In genomic region chr16:89922884-89923639, GRCh38 we compare ENCODE assay signal across 1 cellular context.
TF ChIP-seq lines count a peak whose summit lies in the region.

TUBB3 (plus strand) TSS chr16:89923342; CDS start chr16:89923402, 60 bp downstream.

TF ChIP-seq in HepG2, 621 proteins besides CTCF, POLR2A, EP300 and RAD21 (continued from another document and continues in another):
- TF ChIP-seq RERE (CRISPR knock-in tag; IDR thresholded peaks at IDR 0.05; ENCODE audit: low read depth) (no peak), SALL2 (CRISPR knock-in tag; IDR thresholded peaks at IDR 0.05) (peak; percentile 80), HMGA1 (CRISPR knock-in tag; conservative IDR thresholded peaks at IDR 0.05) (no peak), TFE3 (CRISPR knock-in tag; IDR thresholded peaks at IDR 0.05) (no peak), MAFF (IDR thresholded peaks at IDR 0.05; ENCODE audit: low read depth, low read length) (no peak), ZNF788 (CRISPR knock-in tag; IDR thresholded peaks at IDR 0.05; ENCODE audit: borderline replicate concordance) (no peak), GATAD1 (CRISPR knock-in tag; IDR thresholded peaks at IDR 0.05) (no peak), PBX3 (CRISPR knock-in tag; IDR thresholded peaks at IDR 0.05; ENCODE audit: borderline replicate concordance) (no peak; the same call in 1 of the 2 replicates), ETV6 (CRISPR knock-in tag; conservative IDR thresholded peaks at IDR 0.05) (peak; percentile 74; the same call in 1 of the 2 replicates), KAT2B (IDR thresholded peaks at IDR 0.05; ENCODE audit: borderline replicate concordance, low read depth, low read length) (no peak), ZNF513 (CRISPR knock-in tag; conservative IDR thresholded peaks at IDR 0.05) (no peak), TBX2 (CRISPR knock-in tag; IDR thresholded peaks at IDR 0.05; ENCODE audit: borderline replicate concordance) (no peak), ZFP36L1 (CRISPR knock-in tag; IDR thresholded peaks at IDR 0.05) (peak; percentile 66; the same call in 1 of the 2 replicates), ZNF260 (CRISPR knock-in tag; IDR thresholded peaks at IDR 0.05; ENCODE audit: borderline replicate concordance, low read depth) (no peak), BATF2 (CRISPR knock-in tag; IDR thresholded peaks at IDR 0.05) (no peak), TFDP1 (CRISPR knock-in tag; IDR thresholded peaks at IDR 0.05; ENCODE audit: borderline replicate concordance) (peak; percentile 60; the same call in 1 of the 2 replicates), MAFK (conservative IDR thresholded peaks at IDR 0.05 in 1 of 2, IDR thresholded peaks at IDR 0.05 in 1 of 2; ENCODE audit: low read length in 2 of 2) (no peak), ATRX (CRISPR knock-in tag; IDR thresholded peaks at IDR 0.05; ENCODE audit: borderline replicate concordance) (no peak), ZNF124 (CRISPR knock-in tag; IDR thresholded peaks at IDR 0.05) (no peak), ZBTB33 (CRISPR knock-in tag; IDR thresholded peaks at IDR 0.05) (no peak), MIXL1 (CRISPR knock-in tag; IDR thresholded peaks at IDR 0.05) (0 out of 2 replicates have a peak, but pooled peaks have one; percentile 31), ZNF143 (CRISPR knock-in tag; IDR thresholded peaks at IDR 0.05) (no peak), TFDP2 (CRISPR knock-in tag; IDR thresholded peaks at IDR 0.05) (0 out of 2 replicates have a peak, but pooled peaks have one; percentile 0), KLF9 (CRISPR knock-in tag; IDR thresholded peaks at IDR 0.05; ENCODE audit: low read depth) (no peak), IKZF1 (IDR thresholded peaks at IDR 0.05) (no peak), MED1 (CRISPR knock-in tag; IDR thresholded peaks at IDR 0.05) (no peak; the same call in 1 of the 2 replicates), ZNF549 (CRISPR knock-in tag; IDR thresholded peaks at IDR 0.05) (no peak), MIER2 (CRISPR knock-in tag; IDR thresholded peaks at IDR 0.05) (no peak), ZNF530 (CRISPR knock-in tag; IDR thresholded peaks at IDR 0.05; ENCODE audit: low read depth) (no peak), ZC3H4 (CRISPR knock-in tag; IDR thresholded peaks at IDR 0.05; ENCODE audit: borderline replicate concordance) (0 out of 2 replicates have a peak, but pooled peaks have one; percentile 16), NAIF1 (CRISPR knock-in tag; IDR thresholded peaks at IDR 0.05; ENCODE audit: borderline replicate concordance) (no peak), ZNF24 (IDR thresholded peaks at IDR 0.05) (no peak), ZBTB21 (CRISPR knock-in tag; IDR thresholded peaks at IDR 0.05) (no peak), CCAR2 (optimal IDR thresholded peaks at IDR 0.05; ENCODE audit: low read depth, low read length) (no peak), RXRB (CRISPR knock-in tag; IDR thresholded peaks at IDR 0.05; ENCODE audit: borderline replicate concordance) (no peak), ZNF770 (CRISPR knock-in tag; IDR thresholded peaks at IDR 0.05) (peak; percentile 54), NCOR1 (IDR thresholded peaks at IDR 0.05; ENCODE audit: borderline replicate concordance, low read length) (peak; percentile 10; the same call in 1 of the 2 replicates), GZF1 (CRISPR knock-in tag; IDR thresholded peaks at IDR 0.05) (no peak), HNRNPL (IDR thresholded peaks at IDR 0.05; ENCODE audit: low read depth, low read length) (0 out of 2 replicates have a peak, but pooled peaks have one; percentile 20), YEATS4 (CRISPR knock-in tag; IDR thresholded peaks at IDR 0.05; ENCODE audit: borderline replicate concordance) (peak; percentile 35; the same call in 1 of the 2 replicates), ZNF496 (CRISPR knock-in tag; IDR thresholded peaks at IDR 0.05; ENCODE audit: insufficient replicate concordance) (no peak), MAX (IDR thresholded peaks at IDR 0.05) (no peak), PITX1 (CRISPR knock-in tag; IDR thresholded peaks at IDR 0.05) (no peak), SMARCE1 (IDR thresholded peaks at IDR 0.05; ENCODE audit: borderline replicate concordance) (no peak), ESRRA (CRISPR knock-in tag; IDR thresholded peaks at IDR 0.05; ENCODE audit: low read depth) (no peak), ARNT (IDR thresholded peaks at IDR 0.05) (no peak), ZBTB25 (CRISPR knock-in tag; IDR thresholded peaks at IDR 0.05) (no peak)
